24 cellular contexts compared by ENCODE assay signal in genomic region chr1:181554465-181554864, GRCh38.
"Had no signal": no experiment of that assay in that cellular context is flagged by ENCODE, and none has a peak within 500 bp of the region (broad histone marks: within the 10 kb centered on the region; RNA-seq: fewer than 3 reads in every experiment).

No MANE protein-coding gene starts in this region.

- ATAC-seq: left colon; left ventricle myocardium superior; pancreas; sciatic nerve; stimulated activated memory B cell treated with anti-CD40 and anti-IgM and Interleukin-4, amounts not matched to agents 10 μg/mL and 1 μg/mL and 100 μg/mL, for 72 hours had no signal

- DNase-seq: cerebellar nuclear complex; colonic mucosa; dermis blood vessel endothelial cell; effector CD4-positive, alpha-beta T cell; endodermal cell; erythroblast; glutamatergic neuron; kidney; left colon; left ventricle myocardium superior; mesendoderm; naive B cell; occipital lobe; pancreas; retina; spleen; stimulated activated CD4-positive, alpha-beta T cell treated with anti-CD3 and anti-CD28 coated beads, Interleukin-15, amount 100 ng/mL, for 24 hours; stimulated activated CD4-positive, alpha-beta T cell treated with anti-CD3 and anti-CD28 coated beads, Interleukin-1b, Interleukin-23, amount 100 ng/mL, for 48 hours; stimulated activated CD4-positive, alpha-beta T cell treated with anti-CD3 and anti-CD28 coated beads, Interleukin-4, amount 100 ng/mL, for 24 hours; transverse colon had no signal

- H3K27ac ChIP-seq: colonic mucosa, pancreas, prostate gland, spleen, thoracic aorta, transverse colon had no signal
